In the genomic region with DNA sequence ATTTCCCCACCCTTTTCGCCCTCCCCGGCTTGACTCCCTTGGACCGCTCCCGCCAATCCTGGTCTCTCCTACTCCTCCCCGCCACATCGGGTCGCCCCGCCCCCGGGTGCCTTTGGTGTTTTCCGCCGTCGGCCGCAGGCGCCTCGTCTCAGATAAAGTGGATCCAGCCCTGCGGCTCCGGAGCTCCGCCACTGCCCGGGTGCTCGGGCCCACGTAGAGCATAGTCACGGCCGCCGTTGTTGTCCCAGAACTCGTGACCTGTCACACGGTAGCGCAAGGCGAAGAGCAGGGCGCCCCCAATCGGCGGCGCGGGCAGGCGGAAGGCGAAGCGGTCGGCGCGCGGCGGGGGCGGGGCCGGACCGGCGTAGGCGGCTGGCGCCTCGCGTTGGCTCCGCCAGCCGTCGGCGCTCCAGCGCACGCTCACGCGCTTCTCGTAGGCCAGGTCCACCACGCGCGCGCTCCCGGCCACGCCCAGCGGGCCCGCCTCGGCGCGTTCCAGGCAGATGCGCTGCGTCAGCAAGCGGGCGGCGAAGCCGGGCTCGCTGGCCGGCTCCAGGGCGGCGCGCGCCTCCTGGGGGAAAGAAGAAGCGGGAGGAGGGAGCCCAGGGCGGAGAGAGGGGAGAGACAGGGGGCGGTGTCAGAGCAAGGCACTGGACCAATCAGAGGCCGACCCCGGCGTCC, we compare ENCODE assay signal across 7 cellular contexts. TPM values are rescaled to one million over a fixed set of nuclear protein-coding genes. Genes with fewer than 3 reads are reported as not detected.
DNase-seq lines count a peak whose midpoint lies in the region; ATAC-seq, FAIRE-seq and TF ChIP-seq lines count a peak whose summit lies in the region.

No MANE protein-coding gene starts in this region.

- no peaks in the 10 kb centered on the region for H3K27me3 ChIP-seq in astrocyte (ENCODE audit: insufficient read depth, low read length)

- H3K9me3 ChIP-seq in astrocyte (ENCODE audit: insufficient read depth, low read depth, low read length), result no peaks in the 10 kb centered on the region

- DNase-seq in NCI-H187 (lab: John Stamatoyannopoulos, UW) (peak; percentile 92 to 98), astrocyte (ENCODE audit: low read depth) (peak; percentile 94), hippocampal formation (lab: John Stamatoyannopoulos, UW) (peak; percentile 97 to 98), retinal pigment epithelial cell (ENCODE audit: low read depth) (peak; percentile 93)
- peak; percentile 100 for DNase-seq in T-helper 2 cell treated with Interferon-gamma antibody and Interleukin-4, amounts not matched to agents 5 μg/mL and 100 μg/mL, for 36 hours (ENCODE audit: low spot score)

- H3K4me3 ChIP-seq in astrocyte (ENCODE audit: insufficient read depth, low read depth, low read length), result peak overlapping the region; percentile 74
- peak overlapping the region; percentile 74 for H3K4me3 ChIP-seq in retinal pigment epithelial cell (ENCODE audit: low read length)

- H3K4me2 ChIP-seq in astrocyte (ENCODE audit: low read length), result peak overlapping the region; percentile 96

- peak; percentile 48 for TF ChIP-seq POLR2A in GM18505 (IDR thresholded peaks at IDR 0.05; ENCODE audit: borderline replicate concordance, extremely low read depth, insufficient read depth, insufficient read length)

- peak; percentile 76 for ATAC-seq in GM18505 (IDR thresholded peaks at IDR 0.05; ENCODE audit: unreplicated experiment)
- peak; percentile 78 for ATAC-seq in HG02970 (IDR thresholded peaks at IDR 0.05; ENCODE audit: low FRiP score, unreplicated experiment)

- H3K4me3 Mint-ChIP-seq in T-helper 2 cell treated with Interferon-gamma antibody and Interleukin-4, amounts not matched to agents 5 μg/mL and 100 μg/mL, for 36 hours, result peak overlapping the region; percentile 93
- peak overlapping the region; percentile 86 for H3K4me3 Mint-ChIP-seq in astrocyte (ENCODE audit: unreplicated experiment)

- H3K4me1 Mint-ChIP-seq in T-helper 2 cell treated with Interferon-gamma antibody and Interleukin-4, amounts not matched to agents 5 μg/mL and 100 μg/mL, for 36 hours (ENCODE audit: low read depth), result peaks cover 28% of the 10 kb centered on the region
- peaks cover 21% of the 10 kb centered on the region for H3K4me1 Mint-ChIP-seq in astrocyte (ENCODE audit: low read depth, unreplicated experiment)

- FAIRE-seq in astrocyte (lab: Jason Lieb, UNC), result no peak

- peaks cover 15% of the 10 kb centered on the region for H3K4me1 ChIP-seq in astrocyte (ENCODE audit: insufficient read depth, low read length)

- H3K27ac ChIP-seq in astrocyte (ENCODE audit: low read depth, low read length), result peak overlapping the region; percentile 98

- peaks cover 8% of the 10 kb centered on the region for H3K79me2 ChIP-seq in astrocyte (ENCODE audit: insufficient read depth, low read length)

- H2AFZ ChIP-seq in astrocyte (ENCODE audit: low read depth, low read length), result peak overlapping the region; percentile 90

- H3K9ac ChIP-seq in astrocyte (ENCODE audit: low read length), result peak overlapping the region; percentile 92

- H3K36me3 ChIP-seq in astrocyte (ENCODE audit: insufficient read depth, low read length), result no peaks in the 10 kb centered on the region

- peaks cover 3% of the 10 kb centered on the region for H3K27me3 Mint-ChIP-seq in T-helper 2 cell treated with Interferon-gamma antibody and Interleukin-4, amounts not matched to agents 5 μg/mL and 100 μg/mL, for 36 hours (ENCODE audit: low read depth)
- H3K27me3 Mint-ChIP-seq in astrocyte (ENCODE audit: low read depth, unreplicated experiment), result peaks cover 2% of the 10 kb centered on the region

- no peaks in the 10 kb centered on the region for H3K9me3 Mint-ChIP-seq in T-helper 2 cell treated with Interferon-gamma antibody and Interleukin-4, amounts not matched to agents 5 μg/mL and 100 μg/mL, for 36 hours
- no peaks in the 10 kb centered on the region for H3K9me3 Mint-ChIP-seq in astrocyte (ENCODE audit: unreplicated experiment)

- TF ChIP-seq CTCF in astrocyte (IDR thresholded peaks at IDR 0.05; ENCODE audit: insufficient read depth, low read depth, low read length) (no peak), retinal pigment epithelial cell (conservative IDR thresholded peaks at IDR 0.05; ENCODE audit: low read depth, low read length) (peak; percentile 54)

- H3K36me3 Mint-ChIP-seq in T-helper 2 cell treated with Interferon-gamma antibody and Interleukin-4, amounts not matched to agents 5 μg/mL and 100 μg/mL, for 36 hours (ENCODE audit: low read depth), result peaks cover 21% of the 10 kb centered on the region
- H3K36me3 Mint-ChIP-seq in astrocyte (ENCODE audit: low read depth, unreplicated experiment), result peaks cover 6% of the 10 kb centered on the region

- no peaks in the 10 kb centered on the region for H4K20me1 ChIP-seq in astrocyte (ENCODE audit: insufficient read depth, low read length)

- peak overlapping the region; percentile 97 for H3K27ac Mint-ChIP-seq in T-helper 2 cell treated with Interferon-gamma antibody and Interleukin-4, amounts not matched to agents 5 μg/mL and 100 μg/mL, for 36 hours
- peak overlapping the region; percentile 81 for H3K27ac Mint-ChIP-seq in astrocyte (ENCODE audit: unreplicated experiment)

RNA-seq across cellular contexts. Expression of gene PPP1R3E, which starts 1.2 kb away (rescaled TPM):
- total RNA-seq in astrocyte, result 2.1 and 3.6 TPM in 2 replicates

RNA-seq across cellular contexts. Expression of gene BCL2L2, which starts 5.2 kb away (rescaled TPM):
- 19.6 and 21.4 TPM in 2 replicates for total RNA-seq in astrocyte

RNA-seq across cellular contexts. Expression of gene HOMEZ, which starts 15.5 kb away (rescaled TPM):
- total RNA-seq in astrocyte, result 13.7 and 16.6 TPM in 2 replicates

RNA-seq across cellular contexts. Expression of gene PABPN1, which starts 19.8 kb away (rescaled TPM):
- total RNA-seq in astrocyte, result 147 and 162 TPM in 2 replicates

RNA-seq across cellular contexts. Expression of gene SLC22A17, which starts 51.3 kb away (rescaled TPM):
- total RNA-seq in astrocyte, result 29.3 and 39.5 TPM in 2 replicates

Comparison
In these comparisons a context has a peak if more than half of its experiments do, and no peak if none do; other contexts are left out.
1. Peak in every context shown above with its lines: DNase-seq, ATAC-seq, H3K4me3 ChIP-seq and H3K27ac ChIP-seq.